15 cellular contexts compared by ENCODE assay signal in the genomic region with DNA sequence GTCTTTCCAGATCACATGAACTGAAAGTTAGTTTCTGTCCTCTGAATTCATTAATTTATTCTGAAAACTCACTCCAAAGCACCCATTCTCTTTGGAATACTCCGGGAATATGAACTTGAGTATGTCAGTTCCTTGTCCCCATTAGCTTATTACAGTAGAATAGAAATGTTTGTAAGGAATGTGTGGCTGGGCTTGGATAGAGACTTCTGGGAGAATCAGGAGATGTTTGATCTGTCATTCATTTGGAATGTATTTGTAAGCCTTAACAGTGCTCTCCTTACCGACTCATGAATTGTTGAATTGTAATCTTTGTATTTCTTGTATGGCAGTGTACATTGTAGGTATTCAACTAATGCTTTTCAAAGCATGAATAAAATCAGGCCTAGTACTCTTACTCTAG.
DNase-seq lines count a peak whose midpoint lies in the region; ATAC-seq, FAIRE-seq and TF ChIP-seq lines count a peak whose summit lies in the region.
"Had no signal": no experiment of that assay in that cellular context is flagged by ENCODE, and none has a peak within 500 bp of the region (broad histone marks: within the 10 kb centered on the region; RNA-seq: fewer than 3 reads in every experiment).

No MANE protein-coding gene starts in this region.

- H3K27ac ChIP-seq in endothelial cell of umbilical vein (ENCODE audit: insufficient read depth, low read depth, low read length) (no peak overlapping the region), right cardiac atrium (ENCODE audit: low read length) (no peak overlapping the region), vagina (no peak overlapping the region), esophagus squamous epithelium (no peak overlapping the region)
- H3K27ac ChIP-seq: sigmoid colon had no signal

- no peaks in the 10 kb centered on the region for H4K20me1 ChIP-seq in endothelial cell of umbilical vein (replicated peaks; ENCODE audit: control insufficient read depth, extremely low read depth, insufficient read depth, low read length)

- no peaks in the 10 kb centered on the region for H3K4me1 ChIP-seq in endothelial cell of umbilical vein (ENCODE audit: control insufficient read depth, extremely low read depth, insufficient read depth, low read length)
- no peaks in the 10 kb centered on the region for H3K4me1 ChIP-seq in right cardiac atrium (ENCODE audit: control insufficient read depth, insufficient read depth, low read length)
- H3K4me1 ChIP-seq in vagina = no peaks in the 10 kb centered on the region
- no peaks in the 10 kb centered on the region for H3K4me1 ChIP-seq in esophagus squamous epithelium
- H3K4me1 ChIP-seq: sigmoid colon had no signal

- intact Hi-C loops in endothelial cell of umbilical vein (cut with micrococcal nuclease) (loop anchor here (2.0 to 10.0 kb wide), 2 partner anchors 274 to 662 kb away; no protein-coding TSS in a partner anchor), right cardiac atrium (cut with DNase I) (no loop called here), vagina (cut with DNase I) (no loop called here), esophagus squamous epithelium (cut with DNase I) (no loop called here)

- POLR2A ChIA-PET in endothelial cell of umbilical vein (lab: Charles Lee) = no interaction called here

- H3K4me3 ChIP-seq in endothelial cell of umbilical vein (replicated peaks in 1 of 3; ENCODE audit: insufficient read depth in 1 of 3, low read depth in 1 of 3, low read length in 3 of 3) (no peak overlapping the region), right cardiac atrium (ENCODE audit: low read length) (no peak overlapping the region), vagina (no peak overlapping the region), esophagus squamous epithelium (no peak overlapping the region)
- H3K4me3 ChIP-seq: sigmoid colon had no signal

- H3K36me3 ChIP-seq in endothelial cell of umbilical vein (ENCODE audit: control insufficient read depth in 2 of 2, extremely low read depth in 1 of 2, insufficient read depth in 2 of 2, low read length in 2 of 2) (no peaks in the 10 kb centered on the region), vagina (no peaks in the 10 kb centered on the region), esophagus squamous epithelium (no peaks in the 10 kb centered on the region)
- H3K36me3 ChIP-seq: sigmoid colon had no signal

- dilution Hi-C loops in endothelial cell of umbilical vein (cut with MboI; ENCODE audit: extremely low pct_ligation_motif_present, low sequenced_read_pairs) = no loop called here

- H2AFZ ChIP-seq in endothelial cell of umbilical vein (ENCODE audit: low read depth, low read length) = peak overlapping the region; percentile 54

- no TSS peak for BruUV-seq in endothelial cell of umbilical vein (replicated peaks; lab: Mats Ljungman, UMichigan)

- no peaks in the 10 kb centered on the region for H3K9me3 ChIP-seq in endothelial cell of umbilical vein (replicated peaks; ENCODE audit: control insufficient read depth, insufficient read depth, low read length)
- H3K9me3 ChIP-seq in right cardiac atrium (ENCODE audit: control insufficient read depth, low read length) = no peaks in the 10 kb centered on the region
- no peaks in the 10 kb centered on the region for H3K9me3 ChIP-seq in vagina
- H3K9me3 ChIP-seq in esophagus squamous epithelium = no peaks in the 10 kb centered on the region
- H3K9me3 ChIP-seq: sigmoid colon had no signal

- H3K27me3 ChIP-seq in endothelial cell of umbilical vein (ENCODE audit: control insufficient read depth in 2 of 2, insufficient read depth in 2 of 2, low read length in 2 of 2) (no peaks in the 10 kb centered on the region), right cardiac atrium (ENCODE audit: control insufficient read depth, insufficient read depth) (no peaks in the 10 kb centered on the region), vagina (no peaks in the 10 kb centered on the region), esophagus squamous epithelium (no peaks in the 10 kb centered on the region)
- H3K27me3 ChIP-seq: sigmoid colon had no signal

- no peak for TF ChIP-seq POLR2A in endothelial cell of umbilical vein (IDR thresholded peaks at IDR 0.05; ENCODE audit: low read depth, low read length)
- TF ChIP-seq POLR2A in vagina (IDR thresholded peaks at IDR 0.05) = no peak
- no peak for TF ChIP-seq POLR2A in esophagus squamous epithelium (IDR thresholded peaks at IDR 0.05)

- no peaks in the 10 kb centered on the region for H3K9me1 ChIP-seq in endothelial cell of umbilical vein (replicated peaks; ENCODE audit: control insufficient read depth, extremely low read depth, insufficient read depth, low read length)

- FAIRE-seq in endothelial cell of umbilical vein (lab: Jason Lieb, UNC) = no peak

- ATAC-seq in right cardiac atrium (no peak), HG03108 (IDR thresholded peaks at IDR 0.05; ENCODE audit: unreplicated experiment) (no peak)
- ATAC-seq: activated T-helper 17 cell treated with anti-CD3 and anti-CD28 coated beads, Interleukin-2, amount 50 U/mL, for 72 hours had no signal

- TF ChIP-seq CTCF in endothelial cell of umbilical vein (IDR thresholded peaks at IDR 0.05; ENCODE audit: extremely low read depth in 1 of 2, insufficient read depth in 1 of 2, low read depth in 1 of 2, low read length in 2 of 2) (no peak), vagina (IDR thresholded peaks at IDR 0.05) (no peak), esophagus squamous epithelium (IDR thresholded peaks at IDR 0.05) (no peak)

- H3K79me2 ChIP-seq in endothelial cell of umbilical vein (ENCODE audit: control insufficient read depth, insufficient read depth, low read length) = no peaks in the 10 kb centered on the region

- 86% methylated on average over 2 of the region's 2 CpGs for WGBS in right cardiac atrium
- WGBS in esophagus squamous epithelium, 2 donors = 62 to 65% methylated on average over 2 of the region's 2 CpGs

- CTCF ChIA-PET in endothelial cell of umbilical vein (lab: Charles Lee) = interaction anchor here (0.8 to 1.1 kb wide), 2 partner anchors 182 to 505 kb away, joined by 3 read pairs; no protein-coding TSS in a partner anchor

- no peak overlapping the region for H3K9ac ChIP-seq in endothelial cell of umbilical vein (replicated peaks; ENCODE audit: extremely low read depth, insufficient read depth, low read length)

- no peak overlapping the region for H3K4me2 ChIP-seq in endothelial cell of umbilical vein (ENCODE audit: insufficient read depth, low read length)

- DNase-seq in COLO829 (ENCODE audit: low spot score) (peak; percentile 73), RPMI7951 (ENCODE audit: low read depth) (peak; percentile 30), endothelial cell of umbilical vein (ENCODE audit: low read depth, low spot score) (no peak), kidney tubule cell (ENCODE audit: low spot score) (peak; percentile 92), right cardiac atrium (no peak), vagina (ENCODE audit: extremely low spot score in 2 of 2) (no peak), esophagus squamous epithelium (lab: John Stamatoyannopoulos, UW) (no peak)
- DNase-seq: activated CD4-positive, CD25-positive, alpha-beta regulatory T cell treated with anti-CD3 and anti-CD28 coated beads, Interleukin-2, amount 50 U/mL, for 72 hours; CD8-positive, alpha-beta memory T cell; hippocampal formation; NCI-H187; NCI-H446; sigmoid colon had no signal

TF ChIP-seq in endothelial cell of umbilical vein, 7 proteins besides CTCF, POLR2A, EP300 and RAD21:
- TF ChIP-seq FOS (IDR thresholded peaks at IDR 0.05; ENCODE audit: borderline replicate concordance, insufficient read depth, low read length) = no peak
- no peak for TF ChIP-seq POLR2AphosphoS5 (IDR thresholded peaks at IDR 0.05; ENCODE audit: insufficient read depth, low read depth, low read length)
- no peak for TF ChIP-seq JUN (IDR thresholded peaks at IDR 0.05; ENCODE audit: borderline replicate concordance, insufficient read depth, insufficient read length, low read depth)
- no peak for TF ChIP-seq GATA2 (IDR thresholded peaks at IDR 0.05; ENCODE audit: insufficient read depth, insufficient read length, low read depth, low read length)
- no peak for TF ChIP-seq EZH2 (IDR thresholded peaks at IDR 0.05; ENCODE audit: borderline replicate concordance, low read depth, low read length, severe bottlenecking)
- TF ChIP-seq MYC (IDR thresholded peaks at IDR 0.05; ENCODE audit: low read depth, low read length) = no peak
- TF ChIP-seq, protein P1, sequence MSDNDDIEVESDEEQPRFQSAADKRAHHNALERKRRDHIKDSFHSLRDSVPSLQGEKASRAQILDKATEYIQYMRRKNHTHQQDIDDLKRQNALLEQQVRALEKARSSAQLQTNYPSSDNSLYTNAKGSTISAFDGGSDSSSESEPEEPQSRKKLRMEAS (IDR thresholded peaks at IDR 0.05; ENCODE audit: insufficient read depth, insufficient read length) = no peak

Comparison
In these comparisons a context has a peak if more than half of its experiments do, and no peak if none do; other contexts are left out.
1. DNase-seq: peak in COLO829 (single experiment), RPMI7951 (single experiment) and kidney tubule cell (single experiment); none in endothelial cell of umbilical vein (single experiment), right cardiac atrium (0 of 3), vagina (0 of 2) and esophagus squamous epithelium (single experiment).